In genomic region chr16:2516391-2517240, GRCh38 we compare ENCODE assay signal across 8 cellular contexts. TPM values are rescaled to one million over a fixed set of nuclear protein-coding genes. Genes with fewer than 3 reads are reported as not detected.
DNase-seq lines count a peak whose midpoint lies in the region; ATAC-seq and TF ChIP-seq lines count a peak whose summit lies in the region.

No MANE protein-coding gene starts in this region.

- no peak for ATAC-seq in lower lobe of right lung

- intact Hi-C loops in activated naive CD4-positive, alpha-beta T cell treated with anti-CD3 and anti-CD28 coated beads for 36 hours (cut with micrococcal nuclease), result no loop called here
- intact Hi-C loops in lower lobe of right lung (cut with DNase I) (no loop called here), uterus (cut with DNase I; ENCODE audit: low total_unique reads) (no loop called here)

- in situ Hi-C loops in astrocyte of the cerebellum (cut with HindIII; ENCODE audit: low sequenced_read_pairs), result no loop called here

- CTCF ChIA-PET in activated naive CD4-positive, alpha-beta T cell treated with anti-CD3 and anti-CD28 coated beads for 36 hours (lab: Charles Lee), result no interaction called here

- TF ChIP-seq POLR2A in uterus (IDR thresholded peaks at IDR 0.05), result no peak

- H3K4me1 Mint-ChIP-seq in activated naive CD4-positive, alpha-beta T cell treated with anti-CD3 and anti-CD28 coated beads for 36 hours (ENCODE audit: low read depth), result peaks cover 64% of the 10 kb centered on the region

- H3K9me3 ChIP-seq in lower lobe of right lung (no peaks in the 10 kb centered on the region), uterus (no peaks in the 10 kb centered on the region)

- TF ChIP-seq CTCF in astrocyte of the cerebellum (IDR thresholded peaks at IDR 0.05; ENCODE audit: low read depth, low read length, missing control alignments) (no peak), lower lobe of right lung (IDR thresholded peaks at IDR 0.05) (no peak), uterus (IDR thresholded peaks at IDR 0.05) (no peak)

- no peak overlapping the region for H3K4me3 Mint-ChIP-seq in activated naive CD4-positive, alpha-beta T cell treated with anti-CD3 and anti-CD28 coated beads for 36 hours

- peak overlapping the region; percentile 91 for H3K27ac Mint-ChIP-seq in activated naive CD4-positive, alpha-beta T cell treated with anti-CD3 and anti-CD28 coated beads for 36 hours

- peaks cover 7% of the 10 kb centered on the region for H3K36me3 Mint-ChIP-seq in activated naive CD4-positive, alpha-beta T cell treated with anti-CD3 and anti-CD28 coated beads for 36 hours (ENCODE audit: low read depth)

- peaks cover 16% of the 10 kb centered on the region for H3K36me3 ChIP-seq in lower lobe of right lung
- H3K36me3 ChIP-seq in uterus, result no peaks in the 10 kb centered on the region

- no peak for DNase-seq in activated naive CD4-positive, alpha-beta T cell treated with anti-CD3 and anti-CD28 coated beads for 36 hours
- no peak for DNase-seq in activated naive CD4-positive, alpha-beta T cell (lab: John Stamatoyannopoulos, UW)
- DNase-seq in astrocyte of the cerebellum (ENCODE audit: low read depth), result no peak
- DNase-seq in lower lobe of right lung, result peak; percentile 71
- peak in 1 of 2 donors; percentile 20 for DNase-seq in uterus
- DNase-seq in NCI-H69 (lab: John Stamatoyannopoulos, UW), result no peak
- no peak for DNase-seq in NCI-H345 treated with DMSO at 0.1 percent for 48 hours (lab: John Stamatoyannopoulos, UW; ENCODE audit: unreplicated experiment)
- DNase-seq in NCI-H526 (lab: John Stamatoyannopoulos, UW), result no peak

- no peaks in the 10 kb centered on the region for H3K27me3 Mint-ChIP-seq in activated naive CD4-positive, alpha-beta T cell treated with anti-CD3 and anti-CD28 coated beads for 36 hours (ENCODE audit: low read depth)

- H3K4me3 ChIP-seq in astrocyte of the cerebellum (ENCODE audit: low read depth, low read length), result peak overlapping the region; percentile 9
- H3K4me3 ChIP-seq in lower lobe of right lung, result peak overlapping the region; percentile 85
- no peak overlapping the region for H3K4me3 ChIP-seq in uterus

- no peaks in the 10 kb centered on the region for H3K27me3 ChIP-seq in lower lobe of right lung (ENCODE audit: low read depth)
- no peaks in the 10 kb centered on the region for H3K27me3 ChIP-seq in uterus

- H3K4me1 ChIP-seq in lower lobe of right lung (peaks cover 75% of the 10 kb centered on the region), uterus (peaks cover 30 to 50% of the 10 kb centered on the region in 2 donors)

- H3K9me3 Mint-ChIP-seq in activated naive CD4-positive, alpha-beta T cell treated with anti-CD3 and anti-CD28 coated beads for 36 hours, result no peaks in the 10 kb centered on the region

- H3K27ac ChIP-seq in lower lobe of right lung, result peak overlapping the region; percentile 98
- peak overlapping the region; percentile 2 to 34 for H3K27ac ChIP-seq in uterus

RNA-seq across cellular contexts. Expression of gene ATP6V0C, which starts 2.9 kb away (rescaled TPM):
- 10 to 100 TPM; 81.9 TPM for total RNA-seq in activated naive CD4-positive, alpha-beta T cell treated with anti-CD3 and anti-CD28 coated beads for 36 hours
- total RNA-seq in lower lobe of right lung (313 TPM), uterus (100 to 1,000 TPM in 1 of 4 donors, 10 to 100 TPM in 3; 14.3 to 126 (median 41.4) TPM)

RNA-seq across cellular contexts. Expression of gene AMDHD2, which starts 3.6 kb away (rescaled TPM):
- 10 to 100 TPM; 15.3 to 18.6 TPM for total RNA-seq in activated naive CD4-positive, alpha-beta T cell treated with anti-CD3 and anti-CD28 coated beads for 36 hours
- total RNA-seq in lower lobe of right lung (53.4 TPM), uterus (10 to 100 TPM in 3 of 4 donors, 1 to 10 TPM in 1; 7.9 to 36.5 (median 22.0) TPM)

RNA-seq across cellular contexts. Expression of gene CEMP1, which starts 14.6 kb away (rescaled TPM):
- total RNA-seq in activated naive CD4-positive, alpha-beta T cell treated with anti-CD3 and anti-CD28 coated beads for 36 hours, result under 1 TPM in 1 of 2 experiments, not detected in 1; 0.17 TPM
- total RNA-seq in lower lobe of right lung (1.4 TPM), uterus (1 to 10 TPM in 1 of 4 donors, under 1 TPM in 1, not detected in 2; 0.46 to 3.3 TPM)

RNA-seq across cellular contexts. Expression of gene PDPK1, which starts 21.2 kb away (rescaled TPM):
- 10 to 100 TPM; 26.6 to 27.8 TPM for total RNA-seq in activated naive CD4-positive, alpha-beta T cell treated with anti-CD3 and anti-CD28 coated beads for 36 hours
- total RNA-seq in lower lobe of right lung (74.4 TPM), uterus (10 to 100 TPM; 11.0 to 66.2 (median 23.9) TPM)

RNA-seq across cellular contexts. Expression of gene TBC1D24, which starts 41.7 kb away (rescaled TPM):
- 1 to 10 TPM; 8.1 to 8.6 TPM for total RNA-seq in activated naive CD4-positive, alpha-beta T cell treated with anti-CD3 and anti-CD28 coated beads for 36 hours
- total RNA-seq in lower lobe of right lung, result 40.2 TPM
- 10 to 100 TPM in 1 of 4 donors, 1 to 10 TPM in 2, under 1 TPM in 1; 0.59 to 21.6 (median 4.6) TPM for total RNA-seq in uterus

Comparison
In these comparisons a context has a peak if more than half of its experiments do, and no peak if none do; other contexts are left out.
1. H3K4me3 ChIP-seq: peak in astrocyte of the cerebellum (single experiment) and lower lobe of right lung (single experiment); none in uterus (0 of 2).